23 cellular contexts compared by ENCODE assay signal in genomic region chr3:31079691-31080090, GRCh38.
"Had no signal": no experiment of that assay in that cellular context is flagged by ENCODE, and none has a peak within 500 bp of the region (broad histone marks: within the 10 kb centered on the region; RNA-seq: fewer than 3 reads in every experiment).

No MANE protein-coding gene starts in this region.

- DNase-seq: effector CD4-positive, alpha-beta T cell; glutamatergic neuron; immature natural killer cell; kidney; left cardiac atrium; left ventricle myocardium inferior; lower lobe of right lung; midbrain; nucleus accumbens; ovary; small intestine; stimulated activated CD4-positive, alpha-beta T cell treated with anti-CD3 and anti-CD28 coated beads, Interleukin-4, amount 100 ng/mL, for 1 hour; tibial artery; upper lobe of left lung had no signal

- H3K27ac ChIP-seq: coronary artery, gastroesophageal sphincter, left ventricle myocardium inferior, lower lobe of right lung, neural progenitor cell, ovary, right atrium auricular region, tibial artery, upper lobe of left lung, vagina had no signal

- H3K4me1 Mint-ChIP-seq: immature natural killer cell; memory B cell; stimulated activated memory B cell treated with anti-CD40 and anti-IgM and Interleukin-4, amounts not matched to agents 10 μg/mL and 1 μg/mL and 100 μg/mL, for 72 hours had no signal

- H3K4me3 Mint-ChIP-seq: immature natural killer cell; memory B cell; natural killer cell treated with Interleukin-12 subunit alpha and Interleukin-12 subunit beta and Interleukin-15 and Interleukin-18, amount 100 ng/mL, for 72 hours; neural progenitor cell; stimulated activated memory B cell treated with anti-CD40 and anti-IgM and Interleukin-4, amounts not matched to agents 10 μg/mL and 1 μg/mL and 100 μg/mL, for 72 hours; stimulated activated naive CD8-positive, alpha-beta T cell treated with anti-CD3 and anti-CD28 coated beads, Interleukin-15, Interleukin-2, amounts not matched to agents 100 ng/mL and 50 ng/mL, for 24 hours had no signal

- H3K9me3 ChIP-seq: gastroesophageal sphincter, left ventricle myocardium inferior, lower lobe of right lung, ovary, right atrium auricular region, tibial artery, upper lobe of left lung, vagina had no signal

- H3K27me3 ChIP-seq: gastroesophageal sphincter, neural progenitor cell, ovary, right atrium auricular region, tibial artery, upper lobe of left lung, vagina had no signal

- H3K27ac Mint-ChIP-seq: immature natural killer cell; memory B cell; natural killer cell treated with Interleukin-12 subunit alpha and Interleukin-12 subunit beta and Interleukin-15 and Interleukin-18, amount 100 ng/mL, for 72 hours; neural progenitor cell; stimulated activated memory B cell treated with anti-CD40 and anti-IgM and Interleukin-4, amounts not matched to agents 10 μg/mL and 1 μg/mL and 100 μg/mL, for 72 hours; stimulated activated naive CD8-positive, alpha-beta T cell treated with anti-CD3 and anti-CD28 coated beads, Interleukin-15, Interleukin-2, amounts not matched to agents 100 ng/mL and 50 ng/mL, for 24 hours had no signal

- H3K4me3 ChIP-seq: coronary artery, gastroesophageal sphincter, left ventricle myocardium inferior, lower lobe of right lung, neural progenitor cell, ovary, right atrium auricular region, tibial artery, upper lobe of left lung, vagina had no signal

- H3K36me3 Mint-ChIP-seq: immature natural killer cell; memory B cell; natural killer cell treated with Interleukin-12 subunit alpha and Interleukin-12 subunit beta and Interleukin-15 and Interleukin-18, amount 100 ng/mL, for 72 hours; neural progenitor cell; stimulated activated memory B cell treated with anti-CD40 and anti-IgM and Interleukin-4, amounts not matched to agents 10 μg/mL and 1 μg/mL and 100 μg/mL, for 72 hours had no signal

- H2AFZ ChIP-seq: neural progenitor cell had no signal

- H3K36me3 ChIP-seq: gastroesophageal sphincter, left ventricle myocardium inferior, lower lobe of right lung, neural progenitor cell, ovary, right atrium auricular region, tibial artery, upper lobe of left lung, vagina had no signal

- H3K9ac ChIP-seq: neural progenitor cell had no signal

- H3K4me2 ChIP-seq: neural progenitor cell had no signal

- H3K4me1 ChIP-seq: gastroesophageal sphincter, left ventricle myocardium inferior, lower lobe of right lung, right atrium auricular region, tibial artery, upper lobe of left lung, vagina had no signal

- H3K27me3 Mint-ChIP-seq: stimulated activated memory B cell treated with anti-CD40 and anti-IgM and Interleukin-4, amounts not matched to agents 10 μg/mL and 1 μg/mL and 100 μg/mL, for 72 hours had no signal

- ATAC-seq: gastroesophageal sphincter; left cardiac atrium; lower lobe of right lung; natural killer cell treated with Interleukin-12 subunit alpha and Interleukin-12 subunit beta and Interleukin-15 and Interleukin-18, amount 100 ng/mL, for 72 hours; stimulated activated memory B cell treated with anti-CD40 and anti-IgM and Interleukin-4, amounts not matched to agents 10 μg/mL and 1 μg/mL and 100 μg/mL, for 72 hours had no signal

- H3K9me3 Mint-ChIP-seq: immature natural killer cell; memory B cell; natural killer cell treated with Interleukin-12 subunit alpha and Interleukin-12 subunit beta and Interleukin-15 and Interleukin-18, amount 100 ng/mL, for 72 hours; neural progenitor cell; stimulated activated memory B cell treated with anti-CD40 and anti-IgM and Interleukin-4, amounts not matched to agents 10 μg/mL and 1 μg/mL and 100 μg/mL, for 72 hours; stimulated activated naive CD8-positive, alpha-beta T cell treated with anti-CD3 and anti-CD28 coated beads, Interleukin-15, Interleukin-2, amounts not matched to agents 100 ng/mL and 50 ng/mL, for 24 hours had no signal
